7 cellular contexts compared by ENCODE assay signal in the genomic region with DNA sequence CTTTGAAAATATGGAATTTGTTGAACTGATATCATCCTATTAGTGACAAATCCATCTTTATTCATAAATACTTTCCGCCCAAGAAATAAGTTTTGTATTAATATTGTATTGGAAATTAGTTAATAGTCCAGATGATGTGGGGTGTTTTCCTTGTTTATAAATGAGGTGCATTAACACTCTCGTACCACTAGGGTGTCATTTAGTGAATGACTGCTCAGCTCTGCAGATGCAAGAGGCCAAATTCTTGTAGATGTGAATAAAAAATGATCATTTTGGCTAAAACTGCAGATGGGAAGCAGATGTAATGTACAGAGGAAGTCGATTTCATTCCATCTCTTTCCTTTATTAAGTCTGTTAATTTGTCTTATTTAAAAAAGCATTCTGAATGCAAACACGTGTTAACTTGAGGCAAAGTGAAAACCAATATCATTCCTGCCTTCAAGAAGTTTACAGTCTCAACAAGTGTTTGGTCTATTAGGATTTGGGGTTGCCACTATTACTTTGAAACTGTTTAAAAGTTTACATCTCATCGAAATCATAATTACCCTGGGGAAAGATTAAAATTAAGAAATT.
DNase-seq lines count a peak whose midpoint lies in the region; ATAC-seq and TF ChIP-seq lines count a peak whose summit lies in the region.

No MANE protein-coding gene starts in this region.

- ATAC-seq in activated naive CD8-positive, alpha-beta T cell treated with anti-CD3 and anti-CD28 coated beads, Interleukin-2, amount 50 U/mL, for 24 hours = no peak
- no peak for ATAC-seq in HG02973 (IDR thresholded peaks at IDR 0.05; ENCODE audit: unreplicated experiment)

- no peak overlapping the region for H3K27ac ChIP-seq in colonic mucosa

- no peak overlapping the region for H3K4me3 Mint-ChIP-seq in activated naive CD8-positive, alpha-beta T cell treated with anti-CD3 and anti-CD28 coated beads, Interleukin-2, amount 50 U/mL, for 24 hours

- no peaks in the 10 kb centered on the region for H3K36me3 Mint-ChIP-seq in activated naive CD8-positive, alpha-beta T cell treated with anti-CD3 and anti-CD28 coated beads, Interleukin-2, amount 50 U/mL, for 24 hours (ENCODE audit: low read depth)

- H3K36me3 ChIP-seq in colonic mucosa = no peaks in the 10 kb centered on the region

- H3K4me1 ChIP-seq in colonic mucosa = no peaks in the 10 kb centered on the region

- H3K27ac Mint-ChIP-seq in activated naive CD8-positive, alpha-beta T cell treated with anti-CD3 and anti-CD28 coated beads, Interleukin-2, amount 50 U/mL, for 24 hours = no peak overlapping the region

- peaks cover 64% of the 10 kb centered on the region for H3K27me3 Mint-ChIP-seq in activated naive CD8-positive, alpha-beta T cell treated with anti-CD3 and anti-CD28 coated beads, Interleukin-2, amount 50 U/mL, for 24 hours

- peaks cover 9% of the 10 kb centered on the region for H3K27me3 ChIP-seq in colonic mucosa

- H3K9ac ChIP-seq in colonic mucosa (ENCODE audit: low read depth in 2 of 2, low read length in 2 of 2) = no peak overlapping the region

- intact Hi-C loops in colonic mucosa (cut with DNase I) = no loop called here

- no peak overlapping the region for H3K4me3 ChIP-seq in colonic mucosa
- no peak overlapping the region for H3K4me3 ChIP-seq in retinal pigment epithelial cell (ENCODE audit: low read length)

- peak; percentile 60 for TF ChIP-seq CTCF in GM12873 (IDR thresholded peaks at IDR 0.05; ENCODE audit: insufficient read depth, low read depth, low read length, missing control alignments)
- peak; percentile 37 for TF ChIP-seq CTCF in colonic mucosa (IDR thresholded peaks at IDR 0.05)
- peak; percentile 65 for TF ChIP-seq CTCF in retinal pigment epithelial cell (conservative IDR thresholded peaks at IDR 0.05; ENCODE audit: low read depth, low read length)

- in situ Hi-C loops in KBM-7 (cut with MboI; ENCODE audit: low pct_unique_long_range_greater_than_20kb, low sequenced_read_pairs) = loop anchor here (25.0 kb wide), 1 partner anchor 211 kb away; no protein-coding TSS in a partner anchor

- no peaks in the 10 kb centered on the region for H3K9me3 Mint-ChIP-seq in activated naive CD8-positive, alpha-beta T cell treated with anti-CD3 and anti-CD28 coated beads, Interleukin-2, amount 50 U/mL, for 24 hours

- no peaks in the 10 kb centered on the region for H3K9me3 ChIP-seq in colonic mucosa

- DNase-seq in KBM-7 = peak; percentile 25
- no peak for DNase-seq in colonic mucosa
- DNase-seq in retinal pigment epithelial cell (ENCODE audit: low read depth) = no peak
- DNase-seq in activated naive CD8-positive, alpha-beta T cell treated with anti-CD3 and anti-CD28 coated beads, Interleukin-2, amount 50 U/mL, for 24 hours = no peak
- DNase-seq in activated gamma-delta T cell treated with Interleukin-2 at 50 U/mL for 16 hours = no peak

- peaks cover 14% of the 10 kb centered on the region for H3K4me1 Mint-ChIP-seq in activated naive CD8-positive, alpha-beta T cell treated with anti-CD3 and anti-CD28 coated beads, Interleukin-2, amount 50 U/mL, for 24 hours
